8 cellular contexts compared by ENCODE assay signal in the genomic region with DNA sequence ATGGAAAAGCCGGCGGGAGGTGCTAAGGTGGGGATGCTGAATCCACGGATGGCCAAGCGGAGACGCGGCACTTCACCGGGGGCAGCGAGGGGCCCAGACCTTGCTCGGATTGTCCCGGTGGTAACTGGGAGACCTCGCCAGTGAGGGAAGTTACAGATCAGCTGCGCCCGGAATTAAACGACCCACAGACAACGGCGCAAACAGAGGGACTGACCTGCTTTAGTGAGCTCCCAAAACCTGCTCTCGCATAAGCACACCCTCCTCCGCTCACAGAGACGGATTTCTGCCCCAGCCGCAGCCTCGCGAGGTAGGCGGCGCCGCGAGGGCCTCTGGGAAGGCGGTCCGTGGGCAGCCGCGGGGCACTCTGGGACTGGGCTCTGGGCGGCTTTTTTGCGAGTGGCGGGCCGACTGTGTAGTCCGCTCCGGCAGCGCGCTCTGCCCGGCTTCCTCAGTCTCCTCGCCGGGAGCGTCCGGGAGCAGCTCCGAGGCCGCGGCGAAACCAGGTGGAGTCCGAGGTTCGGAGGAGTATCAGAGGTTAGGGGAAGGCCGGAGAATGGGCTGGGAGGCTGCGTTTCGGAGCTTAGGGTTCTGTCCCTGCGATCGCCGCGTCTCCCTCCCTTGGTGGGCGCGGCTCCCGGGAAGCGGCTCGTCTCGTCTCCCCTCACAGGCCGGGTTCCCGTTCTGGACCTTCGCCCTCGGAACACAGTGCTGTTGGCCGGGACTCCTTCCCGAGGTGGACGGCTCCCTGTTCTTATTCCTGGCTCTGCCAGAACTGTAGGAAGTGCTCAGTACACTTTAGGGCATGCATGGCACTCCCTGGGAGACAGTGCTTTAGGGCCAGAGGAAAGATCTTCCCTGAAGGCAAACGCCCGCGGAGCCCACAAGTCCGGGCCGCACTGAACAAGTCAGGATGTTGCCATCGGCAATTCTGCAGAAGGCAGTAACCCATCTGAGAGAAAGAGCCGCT. TPM values are rescaled to one million over a fixed set of nuclear protein-coding genes. Genes with fewer than 3 reads are reported as not detected.
DNase-seq lines count a peak whose midpoint lies in the region; TF ChIP-seq lines count a peak whose summit lies in the region.

A gene with protein sequence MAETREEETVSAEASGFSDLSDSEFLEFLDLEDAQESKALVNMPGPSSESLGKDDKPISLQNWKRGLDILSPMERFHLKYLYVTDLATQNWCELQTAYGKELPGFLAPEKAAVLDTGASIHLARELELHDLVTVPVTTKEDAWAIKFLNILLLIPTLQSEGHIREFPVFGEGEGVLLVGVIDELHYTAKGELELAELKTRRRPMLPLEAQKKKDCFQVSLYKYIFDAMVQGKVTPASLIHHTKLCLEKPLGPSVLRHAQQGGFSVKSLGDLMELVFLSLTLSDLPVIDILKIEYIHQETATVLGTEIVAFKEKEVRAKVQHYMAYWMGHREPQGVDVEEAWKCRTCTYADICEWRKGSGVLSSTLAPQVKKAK (plus strand): TSS at position 393 of the 967 bp plus-strand sequence. CDS start 5,778 bp downstream, outside the sequence.

- H3K9ac ChIP-seq in NT2/D1 (ENCODE audit: insufficient read length, low read depth), result peak within 1 kb of the TSS; percentile 94

- POLR2A ChIA-PET in BJ (lab: Charles Lee), result interaction anchor here (0.5 kb wide), 1 partner anchor 430 kb away, joined by 3 read pairs; no protein-coding TSS in a partner anchor

- TF ChIP-seq CTCF in BJ (IDR thresholded peaks at IDR 0.05; ENCODE audit: insufficient read depth, low read depth, low read length), result no peak

- CTCF ChIA-PET in BJ (lab: Yijun Ruan, JAX), result no interaction called here

- H3K36me3 ChIP-seq in BJ (ENCODE audit: control insufficient read depth, insufficient read depth, low read length), result no peaks in the 10 kb centered on the region
- H3K36me3 ChIP-seq in NT2/D1 (ENCODE audit: insufficient read depth, insufficient read length, low read length), result peaks cover 14% of the 10 kb centered on the region

- DNase-seq in BJ (ENCODE audit: low read depth) (no peak), GM19240 (ENCODE audit: insufficient read length, low spot score) (peak; percentile 54), HK-2 (ENCODE audit: unreplicated experiment) (peak; percentile 84), NT2/D1 (ENCODE audit: low read depth, low spot score) (peak; percentile 61), activated T-cell treated with anti-CD3 and anti-CD28 coated beads for 1 hour (ENCODE audit: low read depth) (peak; percentile 73), epidermal melanocyte (ENCODE audit: insufficient read length, low spot score) (peak; percentile 50), middle frontal gyrus (ENCODE audit: extremely low spot score, low spot score) (peak; percentile 32)
- DNase-seq in stimulated activated CD8-positive, alpha-beta memory T cell treated with anti-CD3 and anti-CD28 coated beads, Interleukin-2, amount 100 ng/mL, for 1 hour (ENCODE audit: low read depth in 2 of 2), result peak; percentile 68 to 74

- H3K27me3 ChIP-seq in BJ (ENCODE audit: control insufficient read depth, insufficient read depth, low read length), result no peaks in the 10 kb centered on the region
- H3K27me3 ChIP-seq in NT2/D1 (ENCODE audit: insufficient read depth, insufficient read length), result peaks cover 3% of the 10 kb centered on the region

- peak within 1 kb of the TSS; percentile 66 for H3K4me3 ChIP-seq in BJ (ENCODE audit: low read depth, low read length)
- H3K4me3 ChIP-seq in NT2/D1 (ENCODE audit: insufficient read length, low read depth), result peak within 1 kb of the TSS; percentile 81

- no peaks in the 10 kb centered on the region for H3K4me1 ChIP-seq in NT2/D1 (ENCODE audit: insufficient read depth, insufficient read length)

- peaks cover 40% of the 10 kb centered on the region for H3K9me3 ChIP-seq in NT2/D1 (ENCODE audit: insufficient read depth, low read length)

RNA-seq across cellular contexts. Expression of the gene that starts here (rescaled TPM):
- 6.4 and 9.6 TPM in 2 replicates for polyA plus RNA-seq in BJ (2011; rRNA removed)
- polyA minus RNA-seq in BJ (2011; rRNA and poly(A)+ RNA removed), result 6.3 and 6.4 TPM in 2 replicates
